Comparison of ENCODE assay signal across 24 cellular contexts in genomic region chr12:118013283-118013682, GRCh38. TPM values are rescaled to one million over a fixed set of nuclear protein-coding genes. Genes with fewer than 3 reads are reported as not detected.
DNase-seq lines count a peak whose midpoint lies in the region; ATAC-seq, FAIRE-seq and TF ChIP-seq lines count a peak whose summit lies in the region.
"Had no signal": no experiment of that assay in that cellular context is flagged by ENCODE, and none has a peak within 500 bp of the region (broad histone marks: within the 10 kb centered on the region; RNA-seq: fewer than 3 reads in every experiment).

No MANE protein-coding gene starts in this region.

- peaks cover 9% of the 10 kb centered on the region for H3K36me3 ChIP-seq in SJSA1
- peaks cover 10% of the 10 kb centered on the region; the same call in 2 of the 3 replicates for H3K36me3 ChIP-seq in K562 (ENCODE audit: control insufficient read depth, insufficient read depth, low read length)

- peak; percentile 78; the same call in 1 of the 2 replicates for TF ChIP-seq EP300 in K562 (IDR thresholded peaks at IDR 0.05; ENCODE audit: low read length)

- TF ChIP-seq CTCF in K562 (IDR thresholded peaks at IDR 0.05 in 2 of 3, conservative IDR thresholded peaks at IDR 0.05 in 1 of 3; ENCODE audit: insufficient read depth in 2 of 3, low read depth in 1 of 3, low read length in 3 of 3): no peak
- TF ChIP-seq CTCF in fibroblast of pulmonary artery (IDR thresholded peaks at IDR 0.05; ENCODE audit: low read length, missing control alignments): no peak
- no peak for TF ChIP-seq CTCF in activated CD8-positive, alpha-beta T cell treated with anti-CD3 and anti-CD28 coated beads for 36 hours (IDR thresholded peaks at IDR 0.05)

- POLR2A ChIA-PET in K562 (lab: Yijun Ruan, JAX): interaction anchor here (1.2 kb wide), 1 partner anchor 13 kb away, joined by 3 read pairs; no protein-coding TSS in a partner anchor
- POLR2A ChIA-PET in activated CD8-positive, alpha-beta T cell treated with anti-CD3 and anti-CD28 coated beads for 36 hours (lab: Charles Lee): no interaction called here

- DNase-seq in SJSA1 (ENCODE audit: low read depth in 1 of 2, low spot score in 2 of 2): no peak
- peak in 2 of 4 experiments; percentile 25 to 36 for DNase-seq in K562 (ENCODE audit: extremely low read depth in 1 of 4, low spot score in 3 of 4)
- peak; percentile 11 for DNase-seq in fibroblast of pulmonary artery (ENCODE audit: low read depth)
- peak; percentile 9 for DNase-seq in kidney tubule cell (ENCODE audit: low spot score)
- DNase-seq in HuH-7 (ENCODE audit: low spot score): no peak
- DNase-seq in activated CD8-positive, alpha-beta T cell treated with anti-CD3 and anti-CD28 coated beads for 36 hours: no peak
- no peak for DNase-seq in DMS114 treated with DMSO at 0.1 percent for 48 hours (lab: John Stamatoyannopoulos, UW; ENCODE audit: unreplicated experiment)
- DNase-seq in NCI-H1417 (lab: John Stamatoyannopoulos, UW): no peak
- DNase-seq: 8988T; C1 segment of cervical spinal cord; Calu3; CD4-positive, alpha-beta memory T cell; COR-L47; DMS153; DND-41; GM23248; H7; HCEC 1CT had no signal

- peak overlapping the region; percentile 9; the same call in 1 of the 2 replicates for H3K4me2 ChIP-seq in K562 (ENCODE audit: insufficient read depth, low read length)
- H3K4me2 ChIP-seq: A549 had no signal

- H3K79me2 ChIP-seq in K562 (ENCODE audit: control insufficient read depth, insufficient read depth, low read length): peaks cover 18% of the 10 kb centered on the region

- WGBS in K562 (ENCODE audit: insufficient coverage, low coverage, missing lambda C conversion rate): 24% methylated on average over 3 of the region's 3 CpGs

- CTCF ChIA-PET in K562 (lab: Yijun Ruan, JAX; ENCODE audit: low intra/inter-chr PET ratio): no interaction called here
- CTCF ChIA-PET in activated CD8-positive, alpha-beta T cell treated with anti-CD3 and anti-CD28 coated beads for 36 hours (lab: Charles Lee): interaction anchor here (0.7 kb wide), 1 partner anchor 826 kb away, joined by 3 read pairs; no protein-coding TSS in a partner anchor

- H3K9me3 ChIP-seq in SJSA1 (replicated peaks) (no peaks in the 10 kb centered on the region), K562 (replicated peaks; ENCODE audit: control insufficient read depth, insufficient read depth, low read depth, low read length) (no peaks in the 10 kb centered on the region)
- H3K9me3 ChIP-seq: A549 had no signal

- H3K4me3 Mint-ChIP-seq in activated CD8-positive, alpha-beta T cell treated with anti-CD3 and anti-CD28 coated beads for 36 hours: no peak overlapping the region

- intact Hi-C loops in K562 (cut with micrococcal nuclease): no loop called here
- intact Hi-C loops in activated CD8-positive, alpha-beta T cell treated with anti-CD3 and anti-CD28 coated beads for 36 hours (cut with micrococcal nuclease): no loop called here

- no peaks in the 10 kb centered on the region for H3K9me3 Mint-ChIP-seq in activated CD8-positive, alpha-beta T cell treated with anti-CD3 and anti-CD28 coated beads for 36 hours

- ATAC-seq in K562: no peak
- no peak for ATAC-seq in activated CD8-positive, alpha-beta T cell treated with anti-CD3 and anti-CD28 coated beads for 36 hours
- ATAC-seq: A549, GM12878 had no signal

- TF ChIP-seq RAD21 in K562 (CRISPR knock-in tag; conservative IDR thresholded peaks at IDR 0.05 in 1 of 2, IDR thresholded peaks at IDR 0.05 in 1 of 2): no peak

- H3K36me3 Mint-ChIP-seq in activated CD8-positive, alpha-beta T cell treated with anti-CD3 and anti-CD28 coated beads for 36 hours (ENCODE audit: low read depth): peaks cover 8% of the 10 kb centered on the region

- H3K27ac ChIP-seq in SJSA1 (peak overlapping the region; percentile 24; the same call in 1 of the 2 replicates), K562 (ENCODE audit: extremely low read depth, low read depth, low read length) (no peak overlapping the region; the same call in 2 of the 3 replicates)
- H3K27ac ChIP-seq: A549, GM23248 had no signal

- peaks cover 10% of the 10 kb centered on the region for H3K4me1 Mint-ChIP-seq in activated CD8-positive, alpha-beta T cell treated with anti-CD3 and anti-CD28 coated beads for 36 hours (ENCODE audit: low read depth)

- no peaks in the 10 kb centered on the region for H3K27me3 Mint-ChIP-seq in activated CD8-positive, alpha-beta T cell treated with anti-CD3 and anti-CD28 coated beads for 36 hours

- in situ Hi-C loops in K562 (cut with MboI): no loop called here

- no peak for TF ChIP-seq POLR2A in K562 (conservative IDR thresholded peaks at IDR 0.05)

- peak; percentile 46 for FAIRE-seq in K562 (lab: Jason Lieb, UNC)
- FAIRE-seq: A549, G401.6, GM12878, GM19239, H1 had no signal

- H3K27me3 ChIP-seq in SJSA1 (replicated peaks): no peaks in the 10 kb centered on the region
- H3K27me3 ChIP-seq in K562 (ENCODE audit: control insufficient read depth in 2 of 2, insufficient read depth in 2 of 2, low read length in 2 of 2): peaks cover 0 to 7% of the 10 kb centered on the region in 2 experiments; a peak in 3 of 5 replicates

- no peak overlapping the region for H3K27ac Mint-ChIP-seq in activated CD8-positive, alpha-beta T cell treated with anti-CD3 and anti-CD28 coated beads for 36 hours

- H3K4me3 ChIP-seq in SJSA1 (no peak overlapping the region), K562 (no peak overlapping the region), fibroblast of pulmonary artery (replicated peaks; ENCODE audit: low read depth, low read length) (no peak overlapping the region)
- H3K4me3 ChIP-seq: A549, GM12878, GM23248 had no signal

- H3K4me1 ChIP-seq in SJSA1 (replicated peaks) (peaks cover 16% of the 10 kb centered on the region), K562 (replicated peaks in 1 of 2; ENCODE audit: control insufficient read depth in 2 of 2, insufficient read depth in 2 of 2, low read length in 2 of 2) (peaks cover 16 to 24% of the 10 kb centered on the region in 2 experiments)

- H2AFZ ChIP-seq in K562 (ENCODE audit: low read depth, low read length): peak overlapping the region; percentile 73
- H2AFZ ChIP-seq: GM23248 had no signal

- H3K9me1 ChIP-seq in K562 (ENCODE audit: control insufficient read depth, insufficient read depth, low read length): no peaks in the 10 kb centered on the region

- no TSS peak for BruUV-seq in K562 (replicated peaks; lab: Mats Ljungman, UMichigan)

- H3K9ac ChIP-seq in K562 (ENCODE audit: insufficient read depth in 1 of 2, low read depth in 2 of 2, low read length in 2 of 2): 0 out of 4 replicates have a peak overlapping the region, but pooled peaks of 1 of the 2 experiments have one; percentile 30
- H3K9ac ChIP-seq: GM23248 had no signal

- no peaks in the 10 kb centered on the region for H4K20me1 ChIP-seq in K562 (replicated peaks; ENCODE audit: control insufficient read depth, insufficient read depth, low read length)

RNA-seq across cellular contexts. Expression of gene RFC5, which starts 3.2 kb away (rescaled TPM):
- 21.5 and 47.6 TPM in 2 replicates for total RNA-seq in SJSA1 (2014; rRNA removed; shearing (Covaris generic))
- total RNA-seq in K562 (2011; cell fraction: chromatin; rRNA removed; ENCODE audit: low replicate concordance): 115 and 120 TPM in 2 replicates
- 65.7 and 71.2 TPM in 2 replicates for total RNA-seq in K562 (2011; cell fraction: nucleolus; rRNA removed)
- total RNA-seq in K562 (2011; cell fraction: nucleoplasm; rRNA removed): 72.1 and 77.7 TPM in 2 replicates
- total RNA-seq in K562 (2014; rRNA removed) (85.3 and 91.1 TPM in 2 replicates), K562 (2014; rRNA removed; fragmentation: Illumina TruSeq; extraction: Trizol) (92.6 and 92.7 TPM in 2 replicates), K562 (2015; rRNA removed; fragmentation: Illumina TruSeq; extraction: Trizol) (86.3 and 90.2 TPM in 2 replicates), K562 (2021) (61.8 and 67.5 TPM in 2 replicates)
- polyA plus RNA-seq in K562 (2011; rRNA removed) (80.3 and 110 TPM in 2 replicates), K562 (2014; fragmentation: Illumina TruSeq; extraction: Trizol) (105 and 107 TPM in 2 replicates), K562 (2014; fragmentation: Nextera tagmentation; extraction: Ambion mirVana) (100 to 1,000 TPM; 180 to 189 TPM), K562 (2014; rRNA removed) (92.9 and 105 TPM in 2 replicates)
- polyA plus RNA-seq in K562 (2011; cell fraction: cytosol; rRNA removed): 75.8 and 83.5 TPM in 2 replicates
- 82.7 and 100 TPM in 2 replicates for polyA plus RNA-seq in K562 (2011; cell fraction: nucleus; rRNA removed)
- 54.6 and 62.9 TPM in 2 replicates for polyA plus RNA-seq in K562 (2012)
- polyA minus RNA-seq in K562 (2011; rRNA and poly(A)+ RNA removed): 99.3 and 125 TPM in 2 replicates
- 42.2 and 55.9 TPM in 2 replicates for polyA minus RNA-seq in K562 (2011; cell fraction: cytosol; rRNA and poly(A)+ RNA removed)
- polyA minus RNA-seq in K562 (2011; cell fraction: nucleus; rRNA and poly(A)+ RNA removed): 29.5 and 37.5 TPM in 2 replicates
- 10 to 100 TPM; 59.8 to 65.6 TPM for total RNA-seq in activated CD8-positive, alpha-beta T cell treated with anti-CD3 and anti-CD28 coated beads for 36 hours

RNA-seq across cellular contexts. Expression of gene KSR2, which starts 44.5 kb away (rescaled TPM):
- total RNA-seq in SJSA1 (2014; rRNA removed; shearing (Covaris generic)): 0.03 TPM in 1 of 2 replicates, not detected in the other
- not detected in 2 replicates for total RNA-seq in K562 (2011; cell fraction: chromatin; rRNA removed; ENCODE audit: low replicate concordance)
- total RNA-seq in K562 (2011; cell fraction: nucleolus; rRNA removed): under 0.01 TPM in 1 of 2 replicates, not detected in the other
- under 0.01 TPM in 1 of 2 replicates, not detected in the other for total RNA-seq in K562 (2011; cell fraction: nucleoplasm; rRNA removed)
- not detected in 2 replicates for total RNA-seq in K562 (2014; rRNA removed)
- total RNA-seq in K562 (2014; rRNA removed; fragmentation: Illumina TruSeq; extraction: Trizol): not detected in 2 replicates
- total RNA-seq in K562 (2015; rRNA removed; fragmentation: Illumina TruSeq; extraction: Trizol): not detected in 2 replicates
- total RNA-seq in K562 (2021): not detected in 2 replicates
- not detected in 2 replicates for polyA plus RNA-seq in K562 (2011; rRNA removed)
- polyA plus RNA-seq in K562 (2011; cell fraction: cytosol; rRNA removed): not detected in 2 replicates
- not detected in 2 replicates for polyA plus RNA-seq in K562 (2011; cell fraction: nucleus; rRNA removed)
- polyA plus RNA-seq in K562 (2012): under 0.01 TPM in 1 of 2 replicates, not detected in the other
- not detected in 2 replicates for polyA plus RNA-seq in K562 (2014; fragmentation: Illumina TruSeq; extraction: Trizol)
- not detected for polyA plus RNA-seq in K562 (2014; fragmentation: Nextera tagmentation; extraction: Ambion mirVana)
- not detected in 2 replicates for polyA plus RNA-seq in K562 (2014; rRNA removed)
- not detected in 2 replicates for polyA minus RNA-seq in K562 (2011; rRNA and poly(A)+ RNA removed)
- polyA minus RNA-seq in K562 (2011; cell fraction: cytosol; rRNA and poly(A)+ RNA removed): not detected in 2 replicates
- polyA minus RNA-seq in K562 (2011; cell fraction: nucleus; rRNA and poly(A)+ RNA removed): not detected in 2 replicates
- under 1 TPM in 1 of 2 experiments, not detected in 1; 0.02 TPM for total RNA-seq in activated CD8-positive, alpha-beta T cell treated with anti-CD3 and anti-CD28 coated beads for 36 hours
- total RNA-seq: GM23248 had no signal
- polyA plus RNA-seq: BJ, GM23248 had no signal

RNA-seq across cellular contexts. Expression of gene WSB2, which starts 47.7 kb away (rescaled TPM):
- 160 and 164 TPM in 2 replicates for total RNA-seq in SJSA1 (2014; rRNA removed; shearing (Covaris generic))
- 33.8 and 42.8 TPM in 2 replicates for total RNA-seq in K562 (2011; cell fraction: chromatin; rRNA removed; ENCODE audit: low replicate concordance)
- 35.4 and 37.2 TPM in 2 replicates for total RNA-seq in K562 (2011; cell fraction: nucleolus; rRNA removed)
- 39.2 and 65.9 TPM in 2 replicates for total RNA-seq in K562 (2011; cell fraction: nucleoplasm; rRNA removed)
- 59.8 and 98.7 TPM in 2 replicates for total RNA-seq in K562 (2014; rRNA removed)
- total RNA-seq in K562 (2014; rRNA removed; fragmentation: Illumina TruSeq; extraction: Trizol): 45.0 and 48.3 TPM in 2 replicates
- total RNA-seq in K562 (2015; rRNA removed; fragmentation: Illumina TruSeq; extraction: Trizol): 51.8 and 52.8 TPM in 2 replicates
- 62.8 and 66.9 TPM in 2 replicates for total RNA-seq in K562 (2021)
- polyA plus RNA-seq in K562 (2011; rRNA removed): 52.6 and 72.3 TPM in 2 replicates
- 82.4 and 93.3 TPM in 2 replicates for polyA plus RNA-seq in K562 (2011; cell fraction: cytosol; rRNA removed)
- 35.6 and 37.5 TPM in 2 replicates for polyA plus RNA-seq in K562 (2011; cell fraction: nucleus; rRNA removed)
- polyA plus RNA-seq in K562 (2012): 46.9 and 92.1 TPM in 2 replicates
- 74.5 and 77.6 TPM in 2 replicates for polyA plus RNA-seq in K562 (2014; fragmentation: Illumina TruSeq; extraction: Trizol)
- polyA plus RNA-seq in K562 (2014; fragmentation: Nextera tagmentation; extraction: Ambion mirVana): 10 to 100 TPM; 31.4 to 32.4 TPM
- polyA plus RNA-seq in K562 (2014; rRNA removed): 36.3 and 37.7 TPM in 2 replicates
- polyA minus RNA-seq in K562 (2011; rRNA and poly(A)+ RNA removed): 156 and 175 TPM in 2 replicates
- polyA minus RNA-seq in K562 (2011; cell fraction: cytosol; rRNA and poly(A)+ RNA removed): 87.4 and 95.6 TPM in 2 replicates
- 18.2 and 32.1 TPM in 2 replicates for polyA minus RNA-seq in K562 (2011; cell fraction: nucleus; rRNA and poly(A)+ RNA removed)
- total RNA-seq in activated CD8-positive, alpha-beta T cell treated with anti-CD3 and anti-CD28 coated beads for 36 hours: 10 to 100 TPM; 26.2 to 27.9 TPM

Comparison
In these comparisons a context has a peak if more than half of its experiments do, and no peak if none do; other contexts are left out.
1. DNase-seq: peak in fibroblast of pulmonary artery (single experiment) and kidney tubule cell (single experiment); none in SJSA1 (0 of 2), HuH-7 (single experiment), activated CD8-positive, alpha-beta T cell treated with anti-CD3 and anti-CD28 coated beads for 36 hours (single experiment), DMS114 treated with DMSO at 0.1 percent for 48 hours (single experiment) and NCI-H1417 (0 of 3).